In the genomic region with DNA sequence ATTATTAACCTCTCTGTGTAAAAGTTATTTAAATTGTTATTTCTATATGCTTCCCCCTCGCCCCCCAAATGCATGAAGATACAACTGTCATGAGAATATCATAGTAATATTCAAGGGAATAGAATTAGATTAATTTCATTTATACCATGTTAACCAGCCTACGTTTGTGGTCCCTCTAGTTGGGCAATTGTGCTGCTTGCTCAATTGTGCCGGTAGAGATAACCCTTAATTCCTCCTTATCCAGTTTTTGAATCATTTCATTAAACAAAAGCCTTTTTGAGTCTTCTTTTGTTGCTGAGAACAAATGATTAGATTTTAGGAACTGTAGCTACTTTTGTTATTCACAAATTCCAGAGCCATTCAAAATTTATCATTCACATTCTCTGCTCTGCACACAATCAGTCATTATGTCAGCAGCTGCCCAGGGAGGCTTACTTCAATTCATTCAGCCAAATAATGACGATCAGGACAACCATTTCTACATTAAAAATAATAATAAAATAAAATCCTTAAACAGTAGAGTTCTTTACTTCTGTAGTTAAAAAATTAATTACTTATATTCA, we compare ENCODE assay signal across 25 cellular contexts.
DNase-seq lines count a peak whose midpoint lies in the region; ATAC-seq and TF ChIP-seq lines count a peak whose summit lies in the region.
"Had no signal": no experiment of that assay in that cellular context is flagged by ENCODE, and none has a peak within 500 bp of the region (broad histone marks: within the 10 kb centered on the region; RNA-seq: fewer than 3 reads in every experiment).

No MANE protein-coding gene starts in this region.

- no peaks in the 10 kb centered on the region for H3K4me1 ChIP-seq in breast epithelium
- H3K4me1 ChIP-seq: SJCRH30 had no signal

- no peaks in the 10 kb centered on the region for H3K27me3 Mint-ChIP-seq in stimulated activated naive B cell treated with anti-CD40 and anti-IgM and Interleukin-4, amounts not matched to agents 10 μg/mL and 1 μg/mL and 100 μg/mL, for 72 hours
- H3K27me3 Mint-ChIP-seq: T-cell had no signal

- no peak overlapping the region for H3K27ac ChIP-seq in breast epithelium
- H3K27ac ChIP-seq: PC-9, SJCRH30 had no signal

- no peak for TF ChIP-seq CTCF in breast epithelium (IDR thresholded peaks at IDR 0.05)

- H3K27me3 ChIP-seq in breast epithelium = no peaks in the 10 kb centered on the region
- H3K27me3 ChIP-seq: MG63, SJCRH30 had no signal

- no peaks in the 10 kb centered on the region for H3K4me1 Mint-ChIP-seq in stimulated activated naive B cell treated with anti-CD40 and anti-IgM and Interleukin-4, amounts not matched to agents 10 μg/mL and 1 μg/mL and 100 μg/mL, for 72 hours
- H3K4me1 Mint-ChIP-seq: T-cell had no signal

- no peaks in the 10 kb centered on the region for H3K36me3 ChIP-seq in breast epithelium
- H3K36me3 ChIP-seq: MG63, SJCRH30 had no signal

- H3K27ac Mint-ChIP-seq in stimulated activated naive B cell treated with anti-CD40 and anti-IgM and Interleukin-4, amounts not matched to agents 10 μg/mL and 1 μg/mL and 100 μg/mL, for 72 hours = no peak overlapping the region
- H3K27ac Mint-ChIP-seq: HFFc6, T-cell had no signal

- H3K4me3 Mint-ChIP-seq in stimulated activated naive B cell treated with anti-CD40 and anti-IgM and Interleukin-4, amounts not matched to agents 10 μg/mL and 1 μg/mL and 100 μg/mL, for 72 hours = no peak overlapping the region
- H3K4me3 Mint-ChIP-seq: HFFc6, T-cell had no signal

- H3K36me3 Mint-ChIP-seq in stimulated activated naive B cell treated with anti-CD40 and anti-IgM and Interleukin-4, amounts not matched to agents 10 μg/mL and 1 μg/mL and 100 μg/mL, for 72 hours = no peaks in the 10 kb centered on the region
- H3K36me3 Mint-ChIP-seq: T-cell had no signal

- no peak for ATAC-seq in stimulated activated naive B cell treated with anti-CD40 and anti-IgM and Interleukin-4, amounts not matched to agents 10 μg/mL and 1 μg/mL and 100 μg/mL, for 72 hours (replicated peaks)
- no peak for ATAC-seq in HG02642 (IDR thresholded peaks at IDR 0.05; ENCODE audit: poor library complexity, unreplicated experiment)
- ATAC-seq: Right ventricle myocardium inferior, T-cell had no signal

- DNase-seq in NCI-H748 (lab: John Stamatoyannopoulos, UW; ENCODE audit: unreplicated experiment) = peak; percentile 40
- no peak for DNase-seq in NCI-H748 treated with DMSO at 0.1 percent for 48 hours (lab: John Stamatoyannopoulos, UW)
- peak; percentile 16 for DNase-seq in OCI-M1 (lab: John Stamatoyannopoulos, UW)
- DNase-seq in globus pallidus (ENCODE audit: low spot score) = peak; percentile 57
- DNase-seq in pons (ENCODE audit: low spot score) = peak; percentile 69
- no peak for DNase-seq in stimulated activated naive B cell treated with anti-CD40 and anti-IgM and Interleukin-4, amounts not matched to agents 10 μg/mL and 1 μg/mL and 100 μg/mL, for 72 hours
- DNase-seq in breast epithelium (ENCODE audit: low spot score in 2 of 2) = no peak
- DNase-seq: DMS153; DND-41; H7; HFFc6; KBM-7; MG63; NCI-H1048; NCI-H1694; NCI-H2029 treated with DMSO at 0.1 percent for 48 hours; NCI-H345; NCI-H510A treated with DMSO at 0.1 percent for 48 hours; NCI-H82; NK-92 treated with Interleukin-12 subunit alpha and Interleukin-12 subunit beta, amount 100 ng/mL, for 24 hours; PC-9; SJCRH30; T-cell had no signal

- H3K9me3 Mint-ChIP-seq in stimulated activated naive B cell treated with anti-CD40 and anti-IgM and Interleukin-4, amounts not matched to agents 10 μg/mL and 1 μg/mL and 100 μg/mL, for 72 hours = no peaks in the 10 kb centered on the region

- no peaks in the 10 kb centered on the region for H3K9me3 ChIP-seq in breast epithelium
- H3K9me3 ChIP-seq: MG63, SJCRH30 had no signal

- intact Hi-C loops in breast epithelium (cut with DNase I; ENCODE audit: low total_unique reads) = no loop called here

- H3K4me3 ChIP-seq in breast epithelium = no peak overlapping the region
- H3K4me3 ChIP-seq: MG63, PC-9, SJCRH30 had no signal

- TF ChIP-seq POLR2A in breast epithelium (IDR thresholded peaks at IDR 0.05) = no peak

Comparison
In these comparisons a context has a peak if more than half of its experiments do, and no peak if none do; other contexts are left out.
1. DNase-seq: peak in NCI-H748 (single experiment), OCI-M1 (single experiment), globus pallidus (single experiment) and pons (single experiment); none in NCI-H748 treated with DMSO at 0.1 percent for 48 hours (single experiment), stimulated activated naive B cell treated with anti-CD40 and anti-IgM and Interleukin-4, amounts not matched to agents 10 μg/mL and 1 μg/mL and 100 μg/mL, for 72 hours (single experiment) and breast epithelium (0 of 2).